1 cellular context compared by ENCODE assay signal in the genomic region with DNA sequence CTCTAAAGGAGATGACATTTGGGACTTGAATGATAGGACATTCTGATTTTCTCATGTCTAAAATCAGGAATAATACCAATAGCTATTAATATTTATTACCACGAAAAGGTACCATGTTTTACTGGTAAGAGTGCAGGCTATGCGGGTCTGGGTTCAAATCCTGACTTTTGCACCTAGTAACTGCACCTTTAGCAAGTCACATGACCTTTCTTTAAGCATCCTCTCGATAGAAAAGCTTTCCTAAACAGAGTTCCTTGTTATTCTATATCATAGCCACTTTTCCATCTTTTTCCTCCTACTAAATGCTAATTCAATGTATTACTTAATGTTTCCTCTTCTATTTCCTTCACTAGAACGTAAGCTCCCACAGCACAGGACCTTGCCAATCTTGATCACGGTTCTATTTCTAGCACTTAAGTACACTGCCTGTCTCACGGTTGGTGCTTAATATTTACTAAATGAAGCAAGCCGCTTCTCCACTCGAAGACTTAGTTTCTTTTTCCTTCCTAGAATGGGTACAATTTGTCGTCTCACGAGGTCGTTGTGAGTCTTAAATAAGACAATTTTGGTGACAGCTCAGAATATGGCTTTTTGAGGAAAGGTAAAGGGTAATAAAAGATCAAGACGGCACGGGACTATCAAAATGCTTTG.
TF ChIP-seq lines count a peak whose summit lies in the region.

No MANE protein-coding gene starts in this region.

TF ChIP-seq in GM23338, 12 proteins besides CTCF, POLR2A, EP300 and RAD21 (continued from another document):
- TF ChIP-seq, protein P1, sequence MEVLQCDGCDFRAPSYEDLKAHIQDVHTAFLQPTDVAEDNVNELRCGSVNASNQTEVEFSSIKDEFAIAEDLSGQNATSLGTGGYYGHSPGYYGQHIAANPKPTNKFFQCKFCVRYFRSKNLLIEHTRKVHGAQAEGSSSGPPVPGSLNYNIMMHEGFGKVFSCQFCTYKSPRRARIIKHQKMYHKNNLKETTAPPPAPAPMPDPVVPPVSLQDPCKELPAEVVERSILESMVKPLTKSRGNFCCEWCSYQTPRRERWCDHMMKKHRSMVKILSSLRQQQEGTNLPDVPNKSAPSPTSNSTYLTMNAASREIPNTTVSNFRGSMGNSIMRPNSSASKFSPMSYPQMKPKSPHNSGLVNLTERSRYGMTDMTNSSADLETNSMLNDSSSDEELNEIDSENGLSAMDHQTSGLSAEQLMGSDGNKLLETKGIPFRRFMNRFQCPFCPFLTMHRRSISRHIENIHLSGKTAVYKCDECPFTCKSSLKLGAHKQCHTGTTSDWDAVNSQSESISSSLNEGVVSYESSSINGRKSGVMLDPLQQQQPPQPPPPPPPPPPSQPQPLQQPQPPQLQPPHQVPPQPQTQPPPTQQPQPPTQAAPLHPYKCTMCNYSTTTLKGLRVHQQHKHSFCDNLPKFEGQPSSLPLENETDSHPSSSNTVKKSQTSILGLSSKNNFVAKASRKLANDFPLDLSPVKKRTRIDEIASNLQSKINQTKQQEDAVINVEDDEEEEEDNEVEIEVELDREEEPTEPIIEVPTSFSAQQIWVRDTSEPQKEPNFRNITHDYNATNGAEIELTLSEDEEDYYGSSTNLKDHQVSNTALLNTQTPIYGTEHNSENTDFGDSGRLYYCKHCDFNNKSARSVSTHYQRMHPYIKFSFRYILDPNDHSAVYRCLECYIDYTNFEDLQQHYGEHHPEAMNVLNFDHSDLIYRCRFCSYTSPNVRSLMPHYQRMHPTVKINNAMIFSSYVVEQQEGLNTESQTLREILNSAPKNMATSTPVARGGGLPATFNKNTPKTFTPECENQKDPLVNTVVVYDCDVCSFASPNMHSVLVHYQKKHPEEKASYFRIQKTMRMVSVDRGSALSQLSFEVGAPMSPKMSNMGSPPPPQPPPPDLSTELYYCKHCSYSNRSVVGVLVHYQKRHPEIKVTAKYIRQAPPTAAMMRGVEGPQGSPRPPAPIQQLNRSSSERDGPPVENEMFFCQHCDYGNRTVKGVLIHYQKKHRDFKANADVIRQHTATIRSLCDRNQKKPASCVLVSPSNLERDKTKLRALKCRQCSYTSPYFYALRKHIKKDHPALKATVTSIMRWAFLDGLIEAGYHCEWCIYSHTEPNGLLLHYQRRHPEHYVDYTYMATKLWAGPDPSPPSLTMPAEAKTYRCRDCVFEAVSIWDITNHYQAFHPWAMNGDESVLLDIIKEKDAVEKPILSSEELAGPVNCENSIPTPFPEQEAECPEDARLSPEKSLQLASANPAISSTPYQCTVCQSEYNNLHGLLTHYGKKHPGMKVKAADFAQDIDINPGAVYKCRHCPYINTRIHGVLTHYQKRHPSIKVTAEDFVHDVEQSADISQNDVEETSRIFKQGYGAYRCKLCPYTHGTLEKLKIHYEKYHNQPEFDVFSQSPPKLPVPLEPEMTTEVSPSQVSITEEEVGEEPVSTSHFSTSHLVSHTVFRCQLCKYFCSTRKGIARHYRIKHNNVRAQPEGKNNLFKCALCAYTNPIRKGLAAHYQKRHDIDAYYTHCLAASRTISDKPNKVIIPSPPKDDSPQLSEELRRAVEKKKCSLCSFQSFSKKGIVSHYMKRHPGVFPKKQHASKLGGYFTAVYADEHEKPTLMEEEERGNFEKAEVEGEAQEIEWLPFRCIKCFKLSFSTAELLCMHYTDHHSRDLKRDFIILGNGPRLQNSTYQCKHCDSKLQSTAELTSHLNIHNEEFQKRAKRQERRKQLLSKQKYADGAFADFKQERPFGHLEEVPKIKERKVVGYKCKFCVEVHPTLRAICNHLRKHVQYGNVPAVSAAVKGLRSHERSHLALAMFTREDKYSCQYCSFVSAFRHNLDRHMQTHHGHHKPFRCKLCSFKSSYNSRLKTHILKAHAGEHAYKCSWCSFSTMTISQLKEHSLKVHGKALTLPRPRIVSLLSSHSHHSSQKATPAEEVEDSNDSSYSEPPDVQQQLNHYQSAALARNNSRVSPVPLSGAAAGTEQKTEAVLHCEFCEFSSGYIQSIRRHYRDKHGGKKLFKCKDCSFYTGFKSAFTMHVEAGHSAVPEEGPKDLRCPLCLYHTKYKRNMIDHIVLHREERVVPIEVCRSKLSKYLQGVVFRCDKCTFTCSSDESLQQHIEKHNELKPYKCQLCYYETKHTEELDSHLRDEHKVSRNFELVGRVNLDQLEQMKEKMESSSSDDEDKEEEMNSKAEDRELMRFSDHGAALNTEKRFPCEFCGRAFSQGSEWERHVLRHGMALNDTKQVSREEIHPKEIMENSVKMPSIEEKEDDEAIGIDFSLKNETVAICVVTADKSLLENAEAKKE (CRISPR knock-in tag; IDR thresholded peaks at IDR 0.05), result no peak
- TF ChIP-seq NANOG (IDR thresholded peaks at IDR 0.05; ENCODE audit: borderline replicate concordance), result no peak
